ENCODE assay signal across 9 cellular contexts in the genomic region with DNA sequence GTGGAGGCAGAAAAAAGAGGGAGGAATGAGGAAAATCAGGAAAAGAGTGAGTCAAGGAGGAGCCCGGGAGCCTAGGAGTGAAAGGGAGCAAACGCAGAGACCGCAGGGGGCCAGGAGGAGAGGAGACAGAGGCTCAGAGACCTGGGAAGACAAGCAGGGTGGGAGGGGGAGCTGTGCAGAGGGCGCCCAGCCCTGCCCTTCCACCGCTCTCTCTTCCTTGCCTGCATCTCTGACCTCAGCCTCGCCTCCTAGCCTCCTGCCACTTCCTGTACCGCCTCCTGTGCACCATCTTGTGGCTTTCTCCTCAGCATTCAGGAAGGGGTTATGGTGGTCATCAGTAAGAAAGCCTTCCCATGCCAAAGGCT. TPM values are rescaled to one million over a fixed set of nuclear protein-coding genes. Genes with fewer than 3 reads are reported as not detected.
A peak's percentile ranks its signal among the peaks of the same experiment; 100 is the strongest.
DNase-seq lines count a peak whose midpoint lies in the region; ATAC-seq and TF ChIP-seq lines count a peak whose summit lies in the region.
"Had no signal": no experiment of that assay in that cellular context is flagged by ENCODE, and none has a peak within 500 bp of the region (broad histone marks: within the 10 kb centered on the region; RNA-seq: fewer than 3 reads in every experiment).

No MANE protein-coding gene starts in this region.

- H3K36me3 ChIP-seq in ES-I3 (ENCODE audit: insufficient read depth, low read length) = 0 out of 2 replicates have a peak, but pooled peaks cover 4% of the 10 kb centered on the region

- H3K4me1 Mint-ChIP-seq in central memory CD8-positive, alpha-beta T cell = peaks cover 40% of the 10 kb centered on the region
- H3K4me1 Mint-ChIP-seq in neural crest cell = peaks cover 25% of the 10 kb centered on the region

- no peaks in the 10 kb centered on the region for H3K9me3 ChIP-seq in ES-I3 (ENCODE audit: control insufficient read depth, insufficient read depth, low read length)
- H3K9me3 ChIP-seq: neutrophil had no signal

- DNase-seq in MV-4-11 (lab: John Stamatoyannopoulos, UW) = peak; percentile 41
- no peak for DNase-seq in central memory CD8-positive, alpha-beta T cell (ENCODE audit: low spot score in 2 of 2)
- no peak for DNase-seq in neural crest cell (ENCODE audit: low read depth, low spot score)
- DNase-seq in globus pallidus (ENCODE audit: low spot score) = no peak
- no peak for DNase-seq in left lobe of liver (ENCODE audit: low spot score)
- no peak for DNase-seq in NCI-H2171 treated with DMSO at 0.1 percent for 48 hours (lab: John Stamatoyannopoulos, UW)

- H3K4me3 Mint-ChIP-seq in central memory CD8-positive, alpha-beta T cell = peak overlapping the region; percentile 99
- H3K4me3 Mint-ChIP-seq in neural crest cell = peak overlapping the region; percentile 92

- peak overlapping the region; percentile 79; the same call in 1 of the 2 replicates for H3K9ac ChIP-seq in ES-I3 (ENCODE audit: low read depth, low read length)

- ATAC-seq in central memory CD8-positive, alpha-beta T cell (replicated peaks; ENCODE audit: extremely low read depth, poor library complexity, severe bottlenecking) = no peak
- no peak for ATAC-seq in HG03108 (IDR thresholded peaks at IDR 0.05; ENCODE audit: unreplicated experiment)
- ATAC-seq in left lobe of liver = no peak

- H3K27ac Mint-ChIP-seq in central memory CD8-positive, alpha-beta T cell (ENCODE audit: low read depth) = peak overlapping the region; percentile 96
- H3K27ac Mint-ChIP-seq in neural crest cell (ENCODE audit: unreplicated experiment) = no peak overlapping the region

- peaks cover 15% of the 10 kb centered on the region for H3K4me1 ChIP-seq in ES-I3 (ENCODE audit: insufficient read depth, low read length)

- no peak for TF ChIP-seq CTCF in neural crest cell (conservative IDR thresholded peaks at IDR 0.05)

- no peaks in the 10 kb centered on the region for H3K27me3 Mint-ChIP-seq in central memory CD8-positive, alpha-beta T cell
- peaks cover 24% of the 10 kb centered on the region for H3K27me3 Mint-ChIP-seq in neural crest cell (ENCODE audit: low read depth)

- H3K9me3 Mint-ChIP-seq in central memory CD8-positive, alpha-beta T cell = no peaks in the 10 kb centered on the region
- no peaks in the 10 kb centered on the region for H3K9me3 Mint-ChIP-seq in neural crest cell

- H3K36me3 Mint-ChIP-seq in central memory CD8-positive, alpha-beta T cell (ENCODE audit: insufficient read depth) = peaks cover 15% of the 10 kb centered on the region
- peaks cover 3% of the 10 kb centered on the region for H3K36me3 Mint-ChIP-seq in neural crest cell (ENCODE audit: low read depth)

RNA-seq across cellular contexts. Expression of gene CLSTN3, which starts 1.3 kb away (rescaled TPM):
- total RNA-seq in neural crest cell (28.2 and 30.4 TPM in 2 replicates), left lobe of liver (48.4 TPM)

RNA-seq across cellular contexts. Expression of gene RBP5, which starts 2.8 kb away (rescaled TPM):
- total RNA-seq in neural crest cell (0.65 and 1.0 TPM in 2 replicates), left lobe of liver (154 TPM)

RNA-seq across cellular contexts. Expression of gene C1RL, which starts 22.5 kb away (rescaled TPM):
- total RNA-seq in neural crest cell (12.8 and 15.3 TPM in 2 replicates), left lobe of liver (243 TPM)

RNA-seq across cellular contexts. Expression of gene C1R, which starts 39.2 kb away (rescaled TPM):
- total RNA-seq in neural crest cell (4.0 and 5.3 TPM in 2 replicates), left lobe of liver (1,748 TPM)

RNA-seq across cellular contexts. Expression of gene PEX5, which starts 58.0 kb away (rescaled TPM):
- total RNA-seq in neural crest cell (40.2 and 42.2 TPM in 2 replicates), left lobe of liver (49.9 TPM)

Comparison
In these comparisons a context has a peak if more than half of its experiments do, and no peak if none do; other contexts are left out.
1. RNA of gene RBP5, which starts 2.8 kb away (total RNA-seq): 154 TPM in left lobe of liver (single experiment); 0.65 to 1.0 TPM in neural crest cell; every median in the first group is over 10 times any median in the second.
2. RNA of gene C1RL, which starts 22.5 kb away (total RNA-seq): 243 TPM in left lobe of liver (single experiment); 12.8 to 15.3 TPM in neural crest cell; every median in the first group is over 10 times any median in the second.